34 cellular contexts compared by ENCODE assay signal in the genomic region with DNA sequence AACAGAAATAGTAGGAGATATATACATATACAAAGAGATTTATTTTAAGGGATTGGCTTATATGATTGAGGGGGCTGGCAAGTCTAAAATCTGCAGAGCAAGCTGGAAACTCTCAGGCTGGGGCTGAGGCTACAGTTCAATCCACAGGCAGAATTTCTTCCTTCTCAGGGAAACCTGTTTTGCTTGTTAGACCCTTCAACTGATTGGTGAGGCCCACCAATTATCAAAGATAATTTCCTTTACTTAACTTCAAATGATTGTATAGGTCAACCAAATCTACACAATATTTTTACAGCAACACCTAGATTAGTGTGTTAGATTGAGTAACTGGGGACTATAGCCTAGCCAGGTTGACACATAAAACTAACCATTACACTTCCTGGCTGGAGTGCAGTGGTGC. TPM values are rescaled to one million over a fixed set of nuclear protein-coding genes. Genes with fewer than 3 reads are reported as not detected.
"Had no signal": no experiment of that assay in that cellular context is flagged by ENCODE, and none has a peak within 500 bp of the region (broad histone marks: within the 10 kb centered on the region; RNA-seq: fewer than 3 reads in every experiment).

No MANE protein-coding gene starts in this region.

- H3K27ac ChIP-seq: adrenal gland, ascending aorta, body of pancreas, brain microvascular endothelial cell, breast epithelium, cardiac muscle cell had no signal

- DNase-seq: activated effector memory CD4-positive, alpha-beta T cell treated with anti-CD3 and anti-CD28 coated beads, Interleukin-2, amount 50 U/mL, for 16 hours; activated effector memory CD4-positive, alpha-beta T cell treated with Interleukin-2 at 50 U/mL for 16 hours; activated gamma-delta T cell; activated gamma-delta T cell treated with Interleukin-2 at 50 U/mL for 16 hours; activated naive CD4-positive, alpha-beta T cell; activated naive CD4-positive, alpha-beta T cell treated with anti-CD3 and anti-CD28 coated beads for 36 hours; activated naive CD4-positive, alpha-beta T cell treated with anti-CD3 and anti-CD28 coated beads, Interleukin-2, amount 10 ng/mL, durations not matched to agents 7 days and 5 days; activated naive CD4-positive, alpha-beta T cell treated with anti-CD3 and anti-CD28 coated beads, Interleukin-2, amount 50 U/mL, for 16 hours; activated naive CD4-positive, alpha-beta T cell treated with Interleukin-2 at 50 U/mL for 16 hours; activated naive CD8-positive, alpha-beta T cell treated with anti-CD3 and anti-CD28 coated beads for 36 hours; activated naive CD8-positive, alpha-beta T cell treated with anti-CD3 and anti-CD28 coated beads, Interleukin-2, amount 10 ng/mL, durations not matched to agents 7 days and 5 days; activated naive CD8-positive, alpha-beta T cell treated with anti-CD3 and anti-CD28 coated beads, Interleukin-2, amount 50 U/mL, for 24 hours; activated T-cell treated with anti-CD3 and anti-CD28 coated beads, Interleukin-2, amount 50 U/mL, for 1 hour; activated T-cell treated with anti-CD3 and anti-CD28 coated beads, Interleukin-2, amount 50 U/mL, for 24 hours; activated T-cell treated with anti-CD3 and anti-CD28 coated beads, Interleukin-2, amount 50 U/mL, for 4 hours; activated T-cell treated with anti-CD3 and anti-CD28 coated beads, Interleukin-2, amount 50 U/mL, for 48 hours; activated T-cell treated with anti-CD3 and anti-CD28 coated beads, Interleukin-2, amount 50 U/mL, for 72 hours; adrenal gland; amniotic stem cell; amygdala; anterior cingulate cortex; aorta; body of pancreas; brain microvascular endothelial cell; caudate nucleus; central memory CD4-positive, alpha-beta T cell; cerebellar nuclear complex had no signal

- ATAC-seq: activated naive CD4-positive, alpha-beta T cell treated with anti-CD3 and anti-CD28 coated beads, Interleukin-2, amount 50 U/mL, for 72 hours; activated naive CD8-positive, alpha-beta T cell treated with anti-CD3 and anti-CD28 coated beads, Interleukin-2, amount 50 U/mL, for 24 hours; activated T-cell treated with anti-CD3 and anti-CD28 coated beads, Interleukin-2, amount 50 U/mL, for 4 hours; activated T-cell treated with anti-CD3 and anti-CD28 coated beads, Interleukin-2, amount 50 U/mL, for 72 hours; activated T-helper 17 cell treated with anti-CD3 and anti-CD28 coated beads, Interleukin-2, amount 50 U/mL, for 72 hours; body of pancreas had no signal

- H3K27me3 ChIP-seq: adrenal gland, ascending aorta, body of pancreas, brain microvascular endothelial cell, breast epithelium had no signal

- FAIRE-seq: astrocyte, bronchial epithelial cell had no signal

- H3K9me3 ChIP-seq: adrenal gland, ascending aorta, body of pancreas, breast epithelium had no signal

- H3K4me3 ChIP-seq: adrenal gland, ascending aorta, body of pancreas, breast epithelium, cardiac muscle cell had no signal

- H3K36me3 ChIP-seq: adrenal gland, ascending aorta, brain microvascular endothelial cell, breast epithelium, cardiac muscle cell had no signal

- H3K4me1 ChIP-seq: adrenal gland, ascending aorta, body of pancreas, breast epithelium had no signal

RNA-seq across cellular contexts. Expression of a gene that starts 4.7 kb away (rescaled TPM):
- total RNA-seq: bronchial epithelial cell had no signal
